Comparison of ENCODE assay signal across 10 cellular contexts in the genomic region with DNA sequence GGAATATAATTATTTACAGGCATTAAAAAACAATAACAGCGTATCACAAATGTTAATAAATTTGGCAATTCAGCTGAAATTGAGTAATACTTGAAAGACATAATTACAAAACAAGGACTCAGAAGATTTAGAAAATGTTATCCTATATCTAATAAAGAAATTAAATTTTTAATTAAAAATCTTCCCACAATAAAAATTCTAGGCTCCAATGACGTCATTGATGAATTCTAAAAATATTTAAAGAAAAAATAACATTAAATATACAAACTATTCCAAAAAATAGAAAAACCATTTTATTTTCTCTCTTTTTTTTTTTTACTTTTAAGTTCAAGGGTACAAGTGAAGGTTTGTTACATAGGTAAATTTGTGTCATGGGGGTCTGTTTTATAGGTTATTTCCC.
"Had no signal": no experiment of that assay in that cellular context is flagged by ENCODE, and none has a peak within 500 bp of the region (broad histone marks: within the 10 kb centered on the region; RNA-seq: fewer than 3 reads in every experiment).

No MANE protein-coding gene starts in this region.

- H3K9me3 Mint-ChIP-seq: GM23338, HFFc6 had no signal

- H3K9ac ChIP-seq: KMS-11 had no signal

- H3K4me3 ChIP-seq: GM23338 had no signal

- H3K4me2 ChIP-seq: GM23338, KMS-11 had no signal

- ATAC-seq: GM23338 had no signal

- H3K4me3 Mint-ChIP-seq: GM23338, H9, HFFc6 had no signal

- H3K27ac Mint-ChIP-seq: GM23338, H9, HFFc6 had no signal

- H2AFZ ChIP-seq: GM23338 had no signal

- H3K27ac ChIP-seq: HL-60, KMS-11 had no signal

- DNase-seq: H9, HCEC 1CT, HFFc6, IMR-90, KBM-7 had no signal

- FAIRE-seq: H1, H54 had no signal

- H3K4me1 Mint-ChIP-seq: GM23338, H9 had no signal
